Comparison of ENCODE assay signal across 27 cellular contexts in genomic region chr15:69924531-69924930, GRCh38.
A peak's percentile ranks its signal among the peaks of the same experiment; 100 is the strongest.
DNase-seq lines count a peak whose midpoint lies in the region; ATAC-seq, FAIRE-seq and TF ChIP-seq lines count a peak whose summit lies in the region.
"Had no signal": no experiment of that assay in that cellular context is flagged by ENCODE, and none has a peak within 500 bp of the region (broad histone marks: within the 10 kb centered on the region; RNA-seq: fewer than 3 reads in every experiment).

No MANE protein-coding gene starts in this region.

- H3K9me3 ChIP-seq in HCT116 (ENCODE audit: control insufficient read depth in 1 of 2, insufficient read depth in 1 of 2, low read depth in 1 of 2, low read length in 2 of 2) (peaks cover 5 to 7% of the 10 kb centered on the region in 2 experiments; a peak in 2 of 4 replicates), HEK293 (ENCODE audit: control insufficient read depth, insufficient read depth, low read depth, low read length) (peaks cover 7% of the 10 kb centered on the region), K562 (replicated peaks; ENCODE audit: control insufficient read depth, insufficient read depth, low read depth, low read length) (0 out of 2 replicates have a peak, but pooled peaks cover 3% of the 10 kb centered on the region)
- H3K9me3 ChIP-seq: BE2C had no signal

- TF ChIP-seq POLR2A in HCT116 (IDR thresholded peaks at IDR 0.05; ENCODE audit: borderline replicate concordance, extremely low read depth, insufficient read depth, insufficient read length) (no peak), K562 (conservative IDR thresholded peaks at IDR 0.05) (no peak)

- in situ Hi-C loops in K562 (cut with MboI) = no loop called here

- H4K20me1 ChIP-seq in HCT116 (ENCODE audit: insufficient read depth) = no peaks in the 10 kb centered on the region
- no peaks in the 10 kb centered on the region for H4K20me1 ChIP-seq in K562 (replicated peaks; ENCODE audit: control insufficient read depth, insufficient read depth, low read length)
- H4K20me1 ChIP-seq: BLaER1 had no signal

- 0% methylated on average over 1 of the region's 1 CpG for WGBS in K562 (ENCODE audit: insufficient coverage, low coverage, missing lambda C conversion rate)

- H2AFZ ChIP-seq in HCT116 (ENCODE audit: low read depth, low read length, poor library complexity, severe bottlenecking) (no peak overlapping the region), K562 (ENCODE audit: low read depth, low read length) (no peak overlapping the region)

- H3K9me3 Mint-ChIP-seq in T-cell (peaks cover 8 to 22% (median 8%) of the 10 kb centered on the region in 3 donors), mesothelial cell of epicardium (peaks cover 46% of the 10 kb centered on the region)

- H3K36me3 Mint-ChIP-seq in T-cell (no peaks in the 10 kb centered on the region), mesothelial cell of epicardium (peaks cover 4% of the 10 kb centered on the region)
- H3K36me3 Mint-ChIP-seq: CD14-positive monocyte; CD4-positive, CD25-positive, alpha-beta regulatory T cell had no signal

- TF ChIP-seq RAD21 in HCT116 (IDR thresholded peaks at IDR 0.05; ENCODE audit: low read depth) = no peak
- no peak for TF ChIP-seq RAD21 in K562 (CRISPR knock-in tag; conservative IDR thresholded peaks at IDR 0.05 in 1 of 2, IDR thresholded peaks at IDR 0.05 in 1 of 2)

- TF ChIP-seq CTCF in HCT116 (IDR thresholded peaks at IDR 0.05 in 2 of 3, conservative IDR thresholded peaks at IDR 0.05 in 1 of 3; ENCODE audit: borderline replicate concordance in 1 of 3, insufficient read depth in 1 of 3, low read depth in 2 of 3, low read length in 2 of 3) (no peak), HEK293 (tag by site-specific recombination; IDR thresholded peaks at IDR 0.05) (no peak), K562 (IDR thresholded peaks at IDR 0.05 in 2 of 3, conservative IDR thresholded peaks at IDR 0.05 in 1 of 3; ENCODE audit: insufficient read depth in 2 of 3, low read depth in 1 of 3, low read length in 3 of 3) (no peak), mesothelial cell of epicardium (IDR thresholded peaks at IDR 0.05; ENCODE audit: unreplicated experiment) (no peak)

- peaks cover 0 to 6% of the 10 kb centered on the region in 2 donors for H3K27me3 Mint-ChIP-seq in T-cell
- H3K27me3 Mint-ChIP-seq in mesothelial cell of epicardium (ENCODE audit: low read depth) = no peaks in the 10 kb centered on the region

- H3K4me2 ChIP-seq in HCT116 (ENCODE audit: low read length) (no peak overlapping the region), K562 (ENCODE audit: insufficient read depth, low read length) (no peak overlapping the region)
- H3K4me2 ChIP-seq: BLaER1 had no signal

- ATAC-seq in HCT116 (no peak), K562 (no peak), T-cell (replicated peaks in 1 of 4) (no peak)
- ATAC-seq: GM12878 had no signal

- no peak for TF ChIP-seq EP300 in K562 (IDR thresholded peaks at IDR 0.05; ENCODE audit: low read length)

- no peaks in the 10 kb centered on the region for H3K4me1 ChIP-seq in HCT116 (ENCODE audit: control insufficient read depth in 1 of 2, insufficient read depth in 2 of 2, low read length in 2 of 2)
- no peaks in the 10 kb centered on the region for H3K4me1 ChIP-seq in HEK293 (ENCODE audit: control insufficient read depth, insufficient read depth, low read length)
- no peaks in the 10 kb centered on the region for H3K4me1 ChIP-seq in K562 (replicated peaks in 1 of 2; ENCODE audit: control insufficient read depth in 2 of 2, insufficient read depth in 2 of 2, low read length in 2 of 2)
- H3K4me1 ChIP-seq: BE2C, BLaER1 had no signal

- BruUV-seq in HCT116 (replicated peaks; lab: Mats Ljungman, UMichigan) (no TSS peak), K562 (replicated peaks; lab: Mats Ljungman, UMichigan) (no TSS peak)

- POLR2A ChIA-PET in HCT116 (lab: Charles Lee) (no interaction called here), HEK293 (lab: Yijun Ruan, JAX) (no interaction called here), K562 (lab: Yijun Ruan, JAX) (no interaction called here), T-cell (lab: Charles Lee) (no interaction called here)

- RAD21 ChIA-PET in HCT116 (lab: Charles Lee; ENCODE audit: low non-redundant PET in 1 of 2, low total read pairs in 2 of 2, uncharacterized antibody in 2 of 2, unreplicated experiment in 2 of 2) = no interaction called here

- no peak for FAIRE-seq in K562 (lab: Jason Lieb, UNC)
- FAIRE-seq: A204.1, GM12878, GM12892, GM18507 had no signal

- H3K79me2 ChIP-seq in HCT116 (ENCODE audit: insufficient read depth, low read length) (no peaks in the 10 kb centered on the region), K562 (ENCODE audit: control insufficient read depth, insufficient read depth, low read length) (no peaks in the 10 kb centered on the region)

- DNase-seq in HCT116 (ENCODE audit: low read depth, low spot score) = no peak
- no peak for DNase-seq in K562 (ENCODE audit: extremely low read depth in 1 of 4, low spot score in 3 of 4)
- DNase-seq in NCI-H2029 (lab: John Stamatoyannopoulos, UW) = no peak
- no peak for DNase-seq in T-cell
- DNase-seq in mesothelial cell of epicardium (ENCODE audit: low spot score in 2 of 2, unreplicated experiment in 2 of 2) = no peak
- DNase-seq: 8988T; ACHN; BE2C; C1 segment of cervical spinal cord; CD4-positive, alpha-beta memory T cell; CD4-positive, CD25-positive, alpha-beta regulatory T cell; CD8-positive, alpha-beta memory T cell; COR-L47; DMS 273 treated with DMSO at 0.1 percent for 48 hours; DMS153; DMS53; DMS79; DND-41; EL; GDM1 had no signal

- no peaks in the 10 kb centered on the region for H3K27me3 ChIP-seq in HCT116 (ENCODE audit: insufficient read depth, low read length)
- no peaks in the 10 kb centered on the region for H3K27me3 ChIP-seq in K562 (ENCODE audit: control insufficient read depth in 2 of 2, insufficient read depth in 2 of 2, low read length in 2 of 2)
- H3K27me3 ChIP-seq: BE2C, BLaER1 had no signal

- H3K4me3 Mint-ChIP-seq in T-cell (no peak overlapping the region), mesothelial cell of epicardium (no peak overlapping the region)
- H3K4me3 Mint-ChIP-seq: CD14-positive monocyte; CD4-positive, alpha-beta memory T cell; CD4-positive, CD25-positive, alpha-beta regulatory T cell; CD8-positive, alpha-beta memory T cell had no signal

- CTCF ChIA-PET in HCT116 (lab: Charles Lee) (no interaction called here), HEK293 (lab: Yijun Ruan, JAX) (no interaction called here), K562 (lab: Yijun Ruan, JAX; ENCODE audit: low intra/inter-chr PET ratio) (no interaction called here), T-cell (lab: Charles Lee) (no interaction called here)

- H3K9ac ChIP-seq in HCT116 (ENCODE audit: low read length) = no peak overlapping the region
- no peak overlapping the region for H3K9ac ChIP-seq in K562 (ENCODE audit: insufficient read depth in 1 of 2, low read depth in 2 of 2, low read length in 2 of 2)
- H3K9ac ChIP-seq: BLaER1 had no signal

- H3K27ac Mint-ChIP-seq in T-cell = no peak overlapping the region
- H3K27ac Mint-ChIP-seq in mesothelial cell of epicardium = no peak overlapping the region
- H3K27ac Mint-ChIP-seq: CD14-positive monocyte; CD4-positive, alpha-beta memory T cell; CD4-positive, CD25-positive, alpha-beta regulatory T cell; CD8-positive, alpha-beta memory T cell had no signal

- H3K36me3 ChIP-seq in HCT116 (ENCODE audit: control insufficient read depth in 1 of 2, insufficient read depth in 2 of 2, low read length in 2 of 2) = no peaks in the 10 kb centered on the region
- no peaks in the 10 kb centered on the region for H3K36me3 ChIP-seq in HEK293 (ENCODE audit: control insufficient read depth in 2 of 2, insufficient read depth in 1 of 2, low read length in 2 of 2)
- no peaks in the 10 kb centered on the region for H3K36me3 ChIP-seq in K562 (ENCODE audit: control insufficient read depth, insufficient read depth, low read length)
- H3K36me3 ChIP-seq: BE2C, BLaER1 had no signal

- H3K9me1 ChIP-seq in K562 (ENCODE audit: control insufficient read depth, insufficient read depth, low read length) = no peaks in the 10 kb centered on the region

- H3K27ac ChIP-seq in HCT116 (ENCODE audit: low read depth, low read length) = no peak overlapping the region
- H3K27ac ChIP-seq in HEK293 (ENCODE audit: extremely low read depth, low read depth, low read length) = no peak overlapping the region
- no peak overlapping the region for H3K27ac ChIP-seq in K562 (ENCODE audit: extremely low read depth, low read depth, low read length)
- H3K27ac ChIP-seq: BLaER1 had no signal

- no peak overlapping the region for H3K4me3 ChIP-seq in HCT116 (replicated peaks in 1 of 2; ENCODE audit: low read depth in 1 of 2, low read length in 2 of 2)
- no peak overlapping the region for H3K4me3 ChIP-seq in HEK293 (ENCODE audit: low read depth, low read length)
- no peak overlapping the region for H3K4me3 ChIP-seq in K562
- H3K4me3 ChIP-seq: BLaER1, GM12878 had no signal

- intact Hi-C loops in HCT116 (cut with micrococcal nuclease) = no loop called here
- intact Hi-C loops in K562 (cut with micrococcal nuclease) = no loop called here

- H3K4me1 Mint-ChIP-seq in T-cell = no peaks in the 10 kb centered on the region
- H3K4me1 Mint-ChIP-seq in mesothelial cell of epicardium = peaks cover 3% of the 10 kb centered on the region
- H3K4me1 Mint-ChIP-seq: CD4-positive, CD25-positive, alpha-beta regulatory T cell; CD8-positive, alpha-beta memory T cell had no signal

- H3K9me2 ChIP-seq in HCT116 (ENCODE audit: insufficient read depth) = no peaks in the 10 kb centered on the region

TF ChIP-seq in HCT116, 20 proteins besides CTCF, POLR2A, EP300 and RAD21:
- TF ChIP-seq SIN3A (IDR thresholded peaks at IDR 0.05; ENCODE audit: low read depth) (no peak), ZFX (IDR thresholded peaks at IDR 0.05) (no peak), CBX3 (IDR thresholded peaks at IDR 0.05; ENCODE audit: low read depth) (0 out of 2 replicates have a peak, but pooled peaks have one; percentile 19)

TF ChIP-seq in HEK293, 187 proteins besides CTCF, POLR2A, EP300 and RAD21 (continues in another document):
- TF ChIP-seq ZBTB17 (tag by site-specific recombination; IDR thresholded peaks at IDR 0.05) = no peak
- peak; percentile 20; the same call in 1 of the 2 replicates for TF ChIP-seq ZNF549 (tag by site-specific recombination; IDR thresholded peaks at IDR 0.05)
- no peak for TF ChIP-seq ZBTB21 (tag by site-specific recombination; IDR thresholded peaks at IDR 0.05)

TF ChIP-seq in K562, 482 proteins besides CTCF, POLR2A, EP300 and RAD21 (continues in another document):
- TF ChIP-seq CEBPG (CRISPR knock-in tag; IDR thresholded peaks at IDR 0.05) (no peak), CEBPG (tag; conservative IDR thresholded peaks at IDR 0.05 in 1 of 2, IDR thresholded peaks at IDR 0.05 in 1 of 2) (no peak), HMGN3 (IDR thresholded peaks at IDR 0.05; ENCODE audit: borderline replicate concordance, extremely low read depth, insufficient read length, low read depth, low read length) (no peak), MTA2 (IDR thresholded peaks at IDR 0.05; ENCODE audit: low read depth) (no peak), ZNF785 (CRISPR knock-in tag; IDR thresholded peaks at IDR 0.05) (no peak), CBX3 (IDR thresholded peaks at IDR 0.05; ENCODE audit: borderline replicate concordance in 1 of 2, low read length in 2 of 2) (peak in 1 of 2 experiments; percentile 39; a peak in 1 of 3 replicates), FOXP1 (CRISPR knock-in tag; IDR thresholded peaks at IDR 0.05) (no peak), SMAD2 (IDR thresholded peaks at IDR 0.05; ENCODE audit: low read depth, low read length) (no peak), RBFOX2 (IDR thresholded peaks at IDR 0.05; ENCODE audit: low read depth, low read length) (no peak)
